Comparison of ENCODE assay signal across 1 cellular context in genomic region chr10:68333058-68333395, GRCh38.
TF ChIP-seq lines count a peak whose summit lies in the region.

No MANE protein-coding gene starts in this region.

TF ChIP-seq in GM23338, 12 proteins besides CTCF, POLR2A, EP300 and RAD21 (continued from another document):
- TF ChIP-seq, protein P1, sequence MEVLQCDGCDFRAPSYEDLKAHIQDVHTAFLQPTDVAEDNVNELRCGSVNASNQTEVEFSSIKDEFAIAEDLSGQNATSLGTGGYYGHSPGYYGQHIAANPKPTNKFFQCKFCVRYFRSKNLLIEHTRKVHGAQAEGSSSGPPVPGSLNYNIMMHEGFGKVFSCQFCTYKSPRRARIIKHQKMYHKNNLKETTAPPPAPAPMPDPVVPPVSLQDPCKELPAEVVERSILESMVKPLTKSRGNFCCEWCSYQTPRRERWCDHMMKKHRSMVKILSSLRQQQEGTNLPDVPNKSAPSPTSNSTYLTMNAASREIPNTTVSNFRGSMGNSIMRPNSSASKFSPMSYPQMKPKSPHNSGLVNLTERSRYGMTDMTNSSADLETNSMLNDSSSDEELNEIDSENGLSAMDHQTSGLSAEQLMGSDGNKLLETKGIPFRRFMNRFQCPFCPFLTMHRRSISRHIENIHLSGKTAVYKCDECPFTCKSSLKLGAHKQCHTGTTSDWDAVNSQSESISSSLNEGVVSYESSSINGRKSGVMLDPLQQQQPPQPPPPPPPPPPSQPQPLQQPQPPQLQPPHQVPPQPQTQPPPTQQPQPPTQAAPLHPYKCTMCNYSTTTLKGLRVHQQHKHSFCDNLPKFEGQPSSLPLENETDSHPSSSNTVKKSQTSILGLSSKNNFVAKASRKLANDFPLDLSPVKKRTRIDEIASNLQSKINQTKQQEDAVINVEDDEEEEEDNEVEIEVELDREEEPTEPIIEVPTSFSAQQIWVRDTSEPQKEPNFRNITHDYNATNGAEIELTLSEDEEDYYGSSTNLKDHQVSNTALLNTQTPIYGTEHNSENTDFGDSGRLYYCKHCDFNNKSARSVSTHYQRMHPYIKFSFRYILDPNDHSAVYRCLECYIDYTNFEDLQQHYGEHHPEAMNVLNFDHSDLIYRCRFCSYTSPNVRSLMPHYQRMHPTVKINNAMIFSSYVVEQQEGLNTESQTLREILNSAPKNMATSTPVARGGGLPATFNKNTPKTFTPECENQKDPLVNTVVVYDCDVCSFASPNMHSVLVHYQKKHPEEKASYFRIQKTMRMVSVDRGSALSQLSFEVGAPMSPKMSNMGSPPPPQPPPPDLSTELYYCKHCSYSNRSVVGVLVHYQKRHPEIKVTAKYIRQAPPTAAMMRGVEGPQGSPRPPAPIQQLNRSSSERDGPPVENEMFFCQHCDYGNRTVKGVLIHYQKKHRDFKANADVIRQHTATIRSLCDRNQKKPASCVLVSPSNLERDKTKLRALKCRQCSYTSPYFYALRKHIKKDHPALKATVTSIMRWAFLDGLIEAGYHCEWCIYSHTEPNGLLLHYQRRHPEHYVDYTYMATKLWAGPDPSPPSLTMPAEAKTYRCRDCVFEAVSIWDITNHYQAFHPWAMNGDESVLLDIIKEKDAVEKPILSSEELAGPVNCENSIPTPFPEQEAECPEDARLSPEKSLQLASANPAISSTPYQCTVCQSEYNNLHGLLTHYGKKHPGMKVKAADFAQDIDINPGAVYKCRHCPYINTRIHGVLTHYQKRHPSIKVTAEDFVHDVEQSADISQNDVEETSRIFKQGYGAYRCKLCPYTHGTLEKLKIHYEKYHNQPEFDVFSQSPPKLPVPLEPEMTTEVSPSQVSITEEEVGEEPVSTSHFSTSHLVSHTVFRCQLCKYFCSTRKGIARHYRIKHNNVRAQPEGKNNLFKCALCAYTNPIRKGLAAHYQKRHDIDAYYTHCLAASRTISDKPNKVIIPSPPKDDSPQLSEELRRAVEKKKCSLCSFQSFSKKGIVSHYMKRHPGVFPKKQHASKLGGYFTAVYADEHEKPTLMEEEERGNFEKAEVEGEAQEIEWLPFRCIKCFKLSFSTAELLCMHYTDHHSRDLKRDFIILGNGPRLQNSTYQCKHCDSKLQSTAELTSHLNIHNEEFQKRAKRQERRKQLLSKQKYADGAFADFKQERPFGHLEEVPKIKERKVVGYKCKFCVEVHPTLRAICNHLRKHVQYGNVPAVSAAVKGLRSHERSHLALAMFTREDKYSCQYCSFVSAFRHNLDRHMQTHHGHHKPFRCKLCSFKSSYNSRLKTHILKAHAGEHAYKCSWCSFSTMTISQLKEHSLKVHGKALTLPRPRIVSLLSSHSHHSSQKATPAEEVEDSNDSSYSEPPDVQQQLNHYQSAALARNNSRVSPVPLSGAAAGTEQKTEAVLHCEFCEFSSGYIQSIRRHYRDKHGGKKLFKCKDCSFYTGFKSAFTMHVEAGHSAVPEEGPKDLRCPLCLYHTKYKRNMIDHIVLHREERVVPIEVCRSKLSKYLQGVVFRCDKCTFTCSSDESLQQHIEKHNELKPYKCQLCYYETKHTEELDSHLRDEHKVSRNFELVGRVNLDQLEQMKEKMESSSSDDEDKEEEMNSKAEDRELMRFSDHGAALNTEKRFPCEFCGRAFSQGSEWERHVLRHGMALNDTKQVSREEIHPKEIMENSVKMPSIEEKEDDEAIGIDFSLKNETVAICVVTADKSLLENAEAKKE (CRISPR knock-in tag; IDR thresholded peaks at IDR 0.05), result no peak
